10 cellular contexts compared by ENCODE assay signal in the genomic region with DNA sequence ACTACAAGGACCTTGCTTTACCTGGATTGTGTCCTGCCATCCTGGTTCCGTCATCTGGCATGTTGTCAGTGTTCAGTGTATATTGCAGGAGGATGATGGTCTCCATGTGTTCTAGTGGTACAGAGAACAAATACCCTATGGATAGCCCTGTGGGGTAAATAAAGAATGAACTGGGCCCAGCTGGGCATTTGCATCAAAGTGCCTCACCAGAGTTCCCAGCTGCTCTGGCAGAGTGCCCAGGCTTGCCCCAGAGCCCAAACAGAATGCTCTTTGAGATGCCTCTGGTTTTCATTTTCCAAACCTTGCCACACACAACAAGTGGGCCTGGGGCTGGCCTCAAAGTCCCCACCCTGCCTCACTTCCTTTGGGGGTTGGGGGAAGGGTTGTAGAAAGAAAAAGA.
DNase-seq lines count a peak whose midpoint lies in the region; ATAC-seq lines count a peak whose summit lies in the region.
"Had no signal": no experiment of that assay in that cellular context is flagged by ENCODE, and none has a peak within 500 bp of the region (broad histone marks: within the 10 kb centered on the region; RNA-seq: fewer than 3 reads in every experiment).

No MANE protein-coding gene starts in this region.

- DNase-seq in G401 (ENCODE audit: low spot score) = peak; percentile 14
- peak; percentile 91 for DNase-seq in NCI-H2029 treated with DMSO at 0.1 percent for 48 hours (lab: John Stamatoyannopoulos, UW)
- DNase-seq in astrocyte of the hippocampus (ENCODE audit: low read depth, low spot score) = peak; percentile 64
- DNase-seq in pons (ENCODE audit: low spot score) = peak; percentile 99
- DNase-seq in NK-92 treated with Interleukin-12 subunit alpha and Interleukin-12 subunit beta, amount 100 ng/mL, for 24 hours (lab: John Stamatoyannopoulos, UW) = no peak
- DNase-seq in cerebellar nuclear complex (lab: John Stamatoyannopoulos, UW) = no peak
- DNase-seq: NCI-H82; stimulated activated naive CD4-positive, alpha-beta T cell had no signal

- in situ Hi-C loops in G401 (cut with HindIII; ENCODE audit: low sequenced_read_pairs) = no loop called here

- ATAC-seq in GM18873 (IDR thresholded peaks at IDR 0.05; ENCODE audit: low FRiP score, unreplicated experiment) = no peak
- no peak for ATAC-seq in GM19467 (IDR thresholded peaks at IDR 0.05; ENCODE audit: unreplicated experiment)

Comparison
In these comparisons a context has a peak if more than half of its experiments do, and no peak if none do; other contexts are left out.
1. DNase-seq: peak in G401 (single experiment), NCI-H2029 treated with DMSO at 0.1 percent for 48 hours (single experiment), astrocyte of the hippocampus (single experiment) and pons (single experiment); none in NK-92 treated with Interleukin-12 subunit alpha and Interleukin-12 subunit beta, amount 100 ng/mL, for 24 hours (single experiment) and cerebellar nuclear complex (0 of 2).